10 cellular contexts compared by ENCODE assay signal in genomic region chr12:26629864-26630263, GRCh38.
A peak's percentile ranks its signal among the peaks of the same experiment; 100 is the strongest.
DNase-seq lines count a peak whose midpoint lies in the region; ATAC-seq, FAIRE-seq and TF ChIP-seq lines count a peak whose summit lies in the region.
"Had no signal": no experiment of that assay in that cellular context is flagged by ENCODE, and none has a peak within 500 bp of the region (broad histone marks: within the 10 kb centered on the region; RNA-seq: fewer than 3 reads in every experiment).

No MANE protein-coding gene starts in this region.

- peaks cover 21% of the 10 kb centered on the region for H3K36me3 Mint-ChIP-seq in effector memory CD8-positive, alpha-beta T cell (ENCODE audit: insufficient read depth)

- no peaks in the 10 kb centered on the region for H3K27me3 Mint-ChIP-seq in effector memory CD8-positive, alpha-beta T cell

- 7 to 10% methylated on average over 1 of the region's 1 CpG for WGBS in aorta, 2 donors

- intact Hi-C loops in aorta (cut with DNase I): loop anchor here (5.0 to 10.0 kb wide), 2 partner anchors 72 to 245 kb away; no protein-coding TSS in a partner anchor

- no peaks in the 10 kb centered on the region for H3K4me1 Mint-ChIP-seq in effector memory CD8-positive, alpha-beta T cell (ENCODE audit: low read depth in 2 of 2)

- no peak for FAIRE-seq in HTR-8/SVneo (lab: Jason Lieb, UNC)
- FAIRE-seq: colon had no signal

- H3K4me3 ChIP-seq in AG09309 (ENCODE audit: control insufficient read depth, low read depth, low read length) (no peak overlapping the region), muscle layer of colon (ENCODE audit: low read depth in 1 of 2, low read length in 2 of 2) (peak overlapping the region in 1 of 2 donors; percentile 7), aorta (ENCODE audit: low read length in 2 of 2) (no peak overlapping the region)

- H3K4me3 Mint-ChIP-seq in effector memory CD8-positive, alpha-beta T cell: no peak overlapping the region

- H3K36me3 ChIP-seq in muscle layer of colon (ENCODE audit: insufficient read depth, low read length): peaks cover 5% of the 10 kb centered on the region
- peaks cover 0 to 3% of the 10 kb centered on the region in 2 donors for H3K36me3 ChIP-seq in aorta (ENCODE audit: control insufficient read depth in 1 of 2, insufficient read depth in 2 of 2, low read length in 1 of 2)

- peak; percentile 61 for TF ChIP-seq CTCF in AG09309 (IDR thresholded peaks at IDR 0.05; ENCODE audit: control insufficient read depth, insufficient read depth, low read depth, low read length, missing control alignments)

- DNase-seq in AG09309 (ENCODE audit: low read depth): no peak
- peak; percentile 41 for DNase-seq in HTR-8/SVneo (ENCODE audit: insufficient read length, low spot score)
- DNase-seq in effector memory CD8-positive, alpha-beta T cell: no peak
- DNase-seq in cerebellum (ENCODE audit: low spot score): no peak
- DNase-seq in aorta: no peak
- DNase-seq: activated CD4-positive, alpha-beta T cell treated with anti-CD3 and anti-CD28 coated beads for 48 hours had no signal

- H3K9me3 ChIP-seq in muscle layer of colon (ENCODE audit: low read length): no peaks in the 10 kb centered on the region
- H3K9me3 ChIP-seq in aorta (ENCODE audit: control insufficient read depth, low read length): no peaks in the 10 kb centered on the region

- H3K27me3 ChIP-seq in muscle layer of colon (ENCODE audit: control insufficient read depth in 1 of 2, insufficient read depth in 2 of 2, low read length in 2 of 2) (no peaks in the 10 kb centered on the region), aorta (ENCODE audit: control insufficient read depth in 1 of 2, insufficient read depth in 2 of 2, low read length in 1 of 2) (no peaks in the 10 kb centered on the region)

- H3K9me3 Mint-ChIP-seq in effector memory CD8-positive, alpha-beta T cell: no peaks in the 10 kb centered on the region

- no peak overlapping the region for H3K9ac ChIP-seq in muscle layer of colon (ENCODE audit: low read length)

- H3K4me1 ChIP-seq in muscle layer of colon (ENCODE audit: insufficient read depth, low read length): peaks cover 41% of the 10 kb centered on the region
- no peaks in the 10 kb centered on the region for H3K4me1 ChIP-seq in aorta (ENCODE audit: control insufficient read depth in 1 of 2, insufficient read depth in 2 of 2, low read length in 2 of 2)

- H3K27ac Mint-ChIP-seq in effector memory CD8-positive, alpha-beta T cell: peak overlapping the region; percentile 81 to 86

- ATAC-seq in effector memory CD8-positive, alpha-beta T cell (replicated peaks): no peak
- ATAC-seq in GM21447 (IDR thresholded peaks at IDR 0.05; ENCODE audit: unreplicated experiment): no peak
- no peak for ATAC-seq in HG03135 (IDR thresholded peaks at IDR 0.05; ENCODE audit: unreplicated experiment)
- ATAC-seq in aorta (ENCODE audit: low FRiP score): no peak

- H3K27ac ChIP-seq in muscle layer of colon (ENCODE audit: low read depth, low read length) (peak overlapping the region; percentile 82), aorta (ENCODE audit: low read depth in 1 of 2, low read length in 2 of 2) (no peak overlapping the region)
